Comparison of ENCODE assay signal across 1 cellular context in the genomic region with DNA sequence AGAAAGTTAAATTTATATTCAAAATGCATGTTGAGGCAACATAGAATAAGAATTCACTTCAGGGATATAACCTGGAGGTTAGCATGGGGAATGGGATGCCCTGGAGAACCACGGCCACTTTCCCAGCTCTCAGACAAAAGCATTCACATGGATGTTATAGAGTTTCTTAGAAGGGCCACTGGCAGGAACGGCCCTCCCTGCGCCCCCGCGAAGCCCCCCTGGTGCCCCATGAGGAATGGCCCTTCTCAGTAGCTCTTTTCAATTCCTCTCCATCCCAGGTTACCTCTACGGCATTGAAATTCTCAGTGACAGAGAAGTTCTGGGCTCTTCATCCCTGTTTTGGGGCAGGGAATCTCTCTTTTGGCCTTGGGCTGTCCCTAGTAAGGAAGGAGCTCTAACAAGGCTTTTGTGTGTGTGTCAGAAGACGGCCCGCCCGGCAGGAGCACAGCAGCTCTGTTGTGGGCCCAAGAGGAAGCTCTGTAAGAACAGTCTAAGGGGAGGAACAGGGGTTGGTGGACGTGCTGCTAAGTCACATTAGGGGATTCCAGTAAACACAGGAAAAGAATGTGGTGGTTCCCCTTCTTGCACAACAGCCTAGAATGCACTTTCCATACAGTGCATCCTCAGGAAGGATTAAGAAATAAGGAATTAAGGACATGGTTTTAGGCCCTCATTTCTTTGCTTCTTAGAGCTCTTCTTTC.
TF ChIP-seq lines count a peak whose summit lies in the region.

No MANE protein-coding gene starts in this region.

TF ChIP-seq in HepG2, 621 proteins besides CTCF, POLR2A, EP300 and RAD21 (continued from another document):
- TF ChIP-seq ZBTB1 (CRISPR knock-in tag; IDR thresholded peaks at IDR 0.05; ENCODE audit: borderline replicate concordance) (no peak), CEBPG (CRISPR knock-in tag; IDR thresholded peaks at IDR 0.05) (peak; percentile 50), CEBPB (IDR thresholded peaks at IDR 0.05; ENCODE audit: borderline replicate concordance, low read depth, low read length) (peak; percentile 73), THAP11 (CRISPR knock-in tag; IDR thresholded peaks at IDR 0.05) (no peak), MTA1 (CRISPR knock-in tag; IDR thresholded peaks at IDR 0.05; ENCODE audit: borderline replicate concordance) (no peak), EZH2 (conservative IDR thresholded peaks at IDR 0.05; ENCODE audit: low read depth, low read length) (no peak)
- TF ChIP-seq, protein P1, sequence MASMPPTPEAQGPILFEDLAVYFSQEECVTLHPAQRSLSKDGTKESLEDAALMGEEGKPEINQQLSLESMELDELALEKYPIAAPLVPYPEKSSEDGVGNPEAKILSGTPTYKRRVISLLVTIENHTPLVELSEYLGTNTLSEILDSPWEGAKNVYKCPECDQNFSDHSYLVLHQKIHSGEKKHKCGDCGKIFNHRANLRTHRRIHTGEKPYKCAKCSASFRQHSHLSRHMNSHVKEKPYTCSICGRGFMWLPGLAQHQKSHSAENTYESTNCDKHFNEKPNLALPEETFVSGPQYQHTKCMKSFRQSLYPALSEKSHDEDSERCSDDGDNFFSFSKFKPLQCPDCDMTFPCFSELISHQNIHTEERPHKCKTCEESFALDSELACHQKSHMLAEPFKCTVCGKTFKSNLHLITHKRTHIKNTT (CRISPR knock-in tag; IDR thresholded peaks at IDR 0.05) = no peak
